19 cellular contexts compared by ENCODE assay signal in genomic region chr2:142966281-142966680, GRCh38.
"Had no signal": no experiment of that assay in that cellular context is flagged by ENCODE, and none has a peak within 500 bp of the region (broad histone marks: within the 10 kb centered on the region; RNA-seq: fewer than 3 reads in every experiment).

No MANE protein-coding gene starts in this region.

- H3K4me3 ChIP-seq: adrenal gland, ascending aorta, breast epithelium, left lung, ovary, prostate gland, thoracic aorta had no signal

- DNase-seq: activated CD4-positive, alpha-beta T cell treated with anti-CD3 and anti-CD28 coated beads for 1 hour; activated CD4-positive, alpha-beta T cell treated with anti-CD3 and anti-CD28 coated beads, Interleukin-2, amount 50 U/mL, for 1 hour; activated CD8-positive, alpha-beta T cell treated with anti-CD3 and anti-CD28 coated beads, Interleukin-2, amount 10 ng/mL, durations not matched to agents 7 days and 5 days; activated T-cell treated with anti-CD3 and anti-CD28 coated beads, Interleukin-2, amount 50 U/mL, for 24 hours; adrenal gland; effector memory CD4-positive, alpha-beta T cell; foreskin keratinocyte; left lung; ovary; stimulated activated CD4-positive, alpha-beta T cell treated with anti-CD3 and anti-CD28 coated beads, Interleukin-4, amount 100 ng/mL, for 24 hours; stimulated activated naive CD4-positive, alpha-beta T cell treated with Interleukin-2 at 50 U/mL for 16 hours had no signal

- ATAC-seq: activated CD8-positive, alpha-beta T cell treated with anti-CD3 and anti-CD28 coated beads, Interleukin-2, amount 10 ng/mL, durations not matched to agents 7 days and 5 days; activated naive CD4-positive, alpha-beta T cell treated with anti-CD3 and anti-CD28 coated beads, Interleukin-2, amount 50 U/mL, for 72 hours; activated T-helper 17 cell treated with anti-CD3 and anti-CD28 coated beads, Interleukin-2, amount 50 U/mL, for 72 hours; esophagus mucosa; left lung had no signal

- H3K27ac ChIP-seq: adrenal gland, ascending aorta, breast epithelium, foreskin keratinocyte, left lung, neutrophil, ovary, prostate gland, thoracic aorta had no signal

- H3K4me1 ChIP-seq: adrenal gland, ascending aorta, breast epithelium, left lung, prostate gland had no signal

- H3K9me3 ChIP-seq: adrenal gland, ascending aorta, breast epithelium, neutrophil, ovary, prostate gland, thoracic aorta had no signal

- H3K27me3 ChIP-seq: adrenal gland, ascending aorta, breast epithelium, foreskin keratinocyte, left lung, neutrophil, ovary had no signal

- H3K36me3 ChIP-seq: adrenal gland, ascending aorta, breast epithelium, neutrophil, ovary, prostate gland, thoracic aorta had no signal
